In genomic region chr5:143180751-143181150, GRCh38 we compare ENCODE assay signal across 21 cellular contexts.
DNase-seq lines count a peak whose midpoint lies in the region; ATAC-seq lines count a peak whose summit lies in the region.
"Had no signal": no experiment of that assay in that cellular context is flagged by ENCODE, and none has a peak within 500 bp of the region (broad histone marks: within the 10 kb centered on the region; RNA-seq: fewer than 3 reads in every experiment).

No MANE protein-coding gene starts in this region.

- no peaks in the 10 kb centered on the region for H4K20me1 ChIP-seq in BLaER1

- H3K27me3 Mint-ChIP-seq in CD8-positive, alpha-beta memory T cell, result no peaks in the 10 kb centered on the region
- H3K27me3 Mint-ChIP-seq in effector memory CD8-positive, alpha-beta T cell, result no peaks in the 10 kb centered on the region
- H3K27me3 Mint-ChIP-seq: CD4-positive, alpha-beta T cell had no signal

- ATAC-seq in effector memory CD8-positive, alpha-beta T cell (replicated peaks), result no peak

- no peak overlapping the region for H3K4me3 Mint-ChIP-seq in CD8-positive, alpha-beta memory T cell
- H3K4me3 Mint-ChIP-seq in effector memory CD8-positive, alpha-beta T cell, result no peak overlapping the region
- H3K4me3 Mint-ChIP-seq: CD4-positive, alpha-beta T cell had no signal

- H3K9me3 Mint-ChIP-seq in CD8-positive, alpha-beta memory T cell, result no peaks in the 10 kb centered on the region
- H3K9me3 Mint-ChIP-seq in effector memory CD8-positive, alpha-beta T cell, result no peaks in the 10 kb centered on the region
- H3K9me3 Mint-ChIP-seq: CD4-positive, alpha-beta T cell had no signal

- H3K4me1 ChIP-seq in BLaER1, result peaks cover 76% of the 10 kb centered on the region
- peaks cover 15% of the 10 kb centered on the region for H3K4me1 ChIP-seq in CD8-positive, alpha-beta memory T cell (ENCODE audit: insufficient read depth, low read length)
- H3K4me1 ChIP-seq: Caco-2 had no signal

- H3K36me3 Mint-ChIP-seq in CD8-positive, alpha-beta memory T cell, result peaks cover 16 to 33% (median 17%) of the 10 kb centered on the region in 3 donors
- peaks cover 4% of the 10 kb centered on the region for H3K36me3 Mint-ChIP-seq in effector memory CD8-positive, alpha-beta T cell (ENCODE audit: insufficient read depth)

- CTCF ChIA-PET in CD8-positive, alpha-beta memory T cell (lab: Charles Lee), result no interaction called here

- H3K4me3 ChIP-seq in BLaER1, result no peak overlapping the region
- H3K4me3 ChIP-seq in CD8-positive, alpha-beta memory T cell (ENCODE audit: low read length), result no peak overlapping the region
- H3K4me3 ChIP-seq: SK-N-MC had no signal

- no peak overlapping the region for H3K9ac ChIP-seq in BLaER1

- no peak for DNase-seq in CD8-positive, alpha-beta memory T cell
- peak; percentile 81 for DNase-seq in NCI-H2171 treated with DMSO at 0.1 percent for 48 hours (lab: John Stamatoyannopoulos, UW)
- no peak for DNase-seq in effector memory CD8-positive, alpha-beta T cell
- DNase-seq in NCI-H146 (lab: John Stamatoyannopoulos, UW), result no peak
- no peak for DNase-seq in kidney glomerular epithelial cell (lab: John Stamatoyannopoulos, UW)
- no peak for DNase-seq in nucleus accumbens (lab: John Stamatoyannopoulos, UW)
- DNase-seq: Caco-2; CD4-positive, alpha-beta T cell; DND-41; GOT3; HCEC 1CT; KBM-7; NCI-H1105; NCI-H2081 treated with DMSO at 0.1 percent for 48 hours; NCI-H510A; NCI-H748 treated with DMSO at 0.1 percent for 48 hours; NK-92 treated with Interleukin-12 subunit alpha and Interleukin-12 subunit beta, amount 100 ng/mL, for 24 hours; SHP77 treated with DMSO at 0.1 percent for 48 hours had no signal

- 0 out of 2 replicates have a peak overlapping the region, but pooled peaks have one; percentile 20 for H3K4me2 ChIP-seq in BLaER1

- H3K27ac ChIP-seq in BLaER1, result no peak overlapping the region
- no peak overlapping the region for H3K27ac ChIP-seq in CD8-positive, alpha-beta memory T cell (ENCODE audit: low read depth, low read length)
- H3K27ac ChIP-seq: RWPE1, SK-N-MC had no signal

- H3K27me3 ChIP-seq in BLaER1, result no peaks in the 10 kb centered on the region
- H3K27me3 ChIP-seq in CD8-positive, alpha-beta memory T cell (ENCODE audit: insufficient read depth, low read length, poor library complexity, severe bottlenecking), result no peaks in the 10 kb centered on the region

- H3K9me3 ChIP-seq in BLaER1, result peaks cover 9% of the 10 kb centered on the region
- no peaks in the 10 kb centered on the region for H3K9me3 ChIP-seq in CD8-positive, alpha-beta memory T cell (ENCODE audit: low read length)
- H3K9me3 ChIP-seq: Caco-2 had no signal

- peaks cover 36 to 57% (median 52%) of the 10 kb centered on the region in 3 donors for H3K4me1 Mint-ChIP-seq in CD8-positive, alpha-beta memory T cell
- H3K4me1 Mint-ChIP-seq in effector memory CD8-positive, alpha-beta T cell (ENCODE audit: low read depth in 2 of 2), result peaks cover 35 to 52% of the 10 kb centered on the region in 2 donors

- no peaks in the 10 kb centered on the region for H3K36me3 ChIP-seq in BLaER1
- no peaks in the 10 kb centered on the region for H3K36me3 ChIP-seq in CD8-positive, alpha-beta memory T cell (ENCODE audit: insufficient read depth, low read length)

- H3K27ac Mint-ChIP-seq in CD8-positive, alpha-beta memory T cell, result peak overlapping the region in 5 of 8 donors; percentile 15 to 75 (median 25)
- H3K27ac Mint-ChIP-seq in effector memory CD8-positive, alpha-beta T cell, result peak overlapping the region; percentile 67 to 83
- H3K27ac Mint-ChIP-seq: CD4-positive, alpha-beta T cell had no signal

- POLR2A ChIA-PET in CD8-positive, alpha-beta memory T cell (lab: Charles Lee), result no interaction called here
